In genomic region chr12:93137656-93138612, GRCh38 we compare ENCODE assay signal across 8 cellular contexts.
DNase-seq lines count a peak whose midpoint lies in the region; ATAC-seq, FAIRE-seq and TF ChIP-seq lines count a peak whose summit lies in the region.

No MANE protein-coding gene starts in this region.

- no peaks in the 10 kb centered on the region for H3K9me3 ChIP-seq in transverse colon

- WGBS in transverse colon (ENCODE audit: low coverage in 1 of 2), 2 donors, result 50 to 85% methylated on average over 2 to 6 of the region's 6 CpGs

- no peaks in the 10 kb centered on the region for H3K36me3 ChIP-seq in transverse colon

- H3K27ac ChIP-seq in transverse colon, result peak overlapping the region in 1 of 4 donors; percentile 10

- H3K27me3 ChIP-seq in transverse colon, result no peaks in the 10 kb centered on the region

- peak; percentile 44 for ATAC-seq in GM18520 (IDR thresholded peaks at IDR 0.05; ENCODE audit: unreplicated experiment)
- peak; percentile 34 for ATAC-seq in HG02763 (IDR thresholded peaks at IDR 0.05; ENCODE audit: unreplicated experiment)

- H3K4me1 ChIP-seq in transverse colon, result peaks cover 7 to 15% (median 11%) of the 10 kb centered on the region in 4 donors

- H3K4me3 ChIP-seq in transverse colon, result no peak overlapping the region

- TF ChIP-seq EP300 in transverse colon (IDR thresholded peaks at IDR 0.05; ENCODE audit: low read depth), result no peak

- FAIRE-seq in frontal cortex (lab: Jason Lieb, UNC), result no peak

- peak; percentile 40 for DNase-seq in SW480 (ENCODE audit: low spot score)
- peak; percentile 38 to 78 for DNase-seq in lung microvascular endothelial cell (ENCODE audit: low read depth in 2 of 2)
- DNase-seq in NAMALWA (ENCODE audit: low spot score), result no peak
- DNase-seq in frontal cortex (ENCODE audit: low spot score in 2 of 2), result no peak
- DNase-seq in cerebellar cortex (ENCODE audit: low spot score), result no peak
- DNase-seq in transverse colon, result no peak

- no peak for TF ChIP-seq CTCF in transverse colon (IDR thresholded peaks at IDR 0.05)

- in situ Hi-C loops in transverse colon (cut with MboI; ENCODE audit: low pct_ligation_motif_present in 1 of 4, low pct_unique_long_range_greater_than_20kb in 1 of 4, low sequenced_read_pairs in 3 of 4), result no loop called here

- no peak for TF ChIP-seq POLR2A in transverse colon (IDR thresholded peaks at IDR 0.05)

- intact Hi-C loops in transverse colon (cut with DNase I; ENCODE audit: low total_unique reads), result no loop called here

Comparison
In these comparisons a context has a peak if more than half of its experiments do, and no peak if none do; other contexts are left out.
1. DNase-seq: peak in SW480 (single experiment) and lung microvascular endothelial cell (2 of 2); none in NAMALWA (single experiment), frontal cortex (0 of 2), cerebellar cortex (single experiment) and transverse colon (single experiment).